Comparison of ENCODE assay signal across 9 cellular contexts in the genomic region with DNA sequence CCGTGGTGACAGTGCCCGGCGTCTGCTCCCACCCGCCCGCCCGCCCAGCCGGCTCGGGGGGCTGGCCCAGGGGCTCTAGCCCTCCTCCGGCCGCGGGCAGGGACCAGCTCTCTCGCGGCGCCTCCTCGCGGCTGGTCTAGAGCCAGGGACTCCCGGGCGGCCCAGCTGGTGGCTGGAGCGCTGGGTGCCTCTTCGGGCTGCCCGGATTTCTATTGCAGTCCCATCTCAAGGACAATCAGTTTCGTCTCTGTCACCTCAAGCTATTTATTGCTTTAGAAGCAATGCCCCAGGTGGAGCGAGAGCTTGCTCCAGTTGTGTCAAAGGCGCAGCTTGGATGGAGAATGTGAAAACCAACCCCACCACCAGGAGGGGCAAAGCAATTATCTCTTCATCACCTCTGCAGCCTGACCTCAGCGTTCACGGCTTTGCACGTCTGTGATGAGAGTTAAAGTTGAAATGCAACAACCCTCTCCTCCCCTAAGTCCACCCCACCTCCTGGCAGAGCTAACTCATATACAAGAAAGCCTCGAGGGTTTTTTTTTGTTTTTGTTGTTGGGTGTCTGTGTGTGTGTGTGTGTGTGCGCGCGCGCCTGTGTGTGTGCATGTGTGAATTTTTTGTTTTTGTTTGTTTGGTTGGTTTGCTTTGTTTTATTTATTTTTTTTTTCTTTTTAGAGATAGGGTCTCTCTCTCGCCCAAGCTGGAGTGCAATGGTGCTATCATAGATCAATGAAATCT. TPM values are rescaled to one million over a fixed set of nuclear protein-coding genes. Genes with fewer than 3 reads are reported as not detected.
A peak's percentile ranks its signal among the peaks of the same experiment; 100 is the strongest.
DNase-seq lines count a peak whose midpoint lies in the region; ATAC-seq and TF ChIP-seq lines count a peak whose summit lies in the region.
"Had no signal": no experiment of that assay in that cellular context is flagged by ENCODE, and none has a peak within 500 bp of the region (broad histone marks: within the 10 kb centered on the region; RNA-seq: fewer than 3 reads in every experiment).

A gene (minus strand): TSS at position 24 of the 736 bp plus-strand sequence. CDS start 151 bp downstream, outside the sequence.

- H3K4me3 Mint-ChIP-seq in activated CD4-positive, alpha-beta T cell treated with anti-CD3 and anti-CD28 coated beads, Interleukin-2, amount 10 ng/mL, durations not matched to agents 7 days and 5 days: no peak within 1 kb of the TSS
- H3K4me3 Mint-ChIP-seq: T-helper 1 cell treated with Interleukin-12 subunit alpha and Interleukin-12 subunit beta and Interleukin-4 antibody, amounts not matched to agents 30 μg/mL and 1 μg/mL, for 36 hours had no signal

- CTCF ChIA-PET in activated CD4-positive, alpha-beta T cell treated with anti-CD3 and anti-CD28 coated beads, Interleukin-2, amount 10 ng/mL, durations not matched to agents 7 days and 5 days (lab: Charles Lee): no interaction called here

- peaks cover 46% of the 10 kb centered on the region for H3K27me3 Mint-ChIP-seq in activated CD4-positive, alpha-beta T cell treated with anti-CD3 and anti-CD28 coated beads, Interleukin-2, amount 10 ng/mL, durations not matched to agents 7 days and 5 days

- in situ Hi-C loops in astrocyte of the cerebellum (cut with HindIII; ENCODE audit: low sequenced_read_pairs): loop anchor here (25.0 kb wide), 2 partner anchors 108 to 283 kb away; no protein-coding TSS in a partner anchor

- no peak for TF ChIP-seq POLR2A in body of pancreas (IDR thresholded peaks at IDR 0.05)

- ATAC-seq in upper lobe of right lung: peak; percentile 68
- no peak for ATAC-seq in body of pancreas
- ATAC-seq in HG02798 (IDR thresholded peaks at IDR 0.05; ENCODE audit: poor library complexity, unreplicated experiment): no peak

- H3K4me1 ChIP-seq in upper lobe of right lung (no peaks in the 10 kb centered on the region), body of pancreas (no peaks in the 10 kb centered on the region)

- TF ChIP-seq CTCF in astrocyte of the cerebellum (IDR thresholded peaks at IDR 0.05; ENCODE audit: low read depth, low read length, missing control alignments) (peak; percentile 60), kidney epithelial cell (IDR thresholded peaks at IDR 0.05; ENCODE audit: insufficient read depth, low read length, poor library complexity, severe bottlenecking) (peak; percentile 12), upper lobe of right lung (IDR thresholded peaks at IDR 0.05) (peak; percentile 37), body of pancreas (IDR thresholded peaks at IDR 0.05) (no peak)

- H3K4me1 Mint-ChIP-seq in activated CD4-positive, alpha-beta T cell treated with anti-CD3 and anti-CD28 coated beads, Interleukin-2, amount 10 ng/mL, durations not matched to agents 7 days and 5 days: no peaks in the 10 kb centered on the region

- H3K9me3 Mint-ChIP-seq in activated CD4-positive, alpha-beta T cell treated with anti-CD3 and anti-CD28 coated beads, Interleukin-2, amount 10 ng/mL, durations not matched to agents 7 days and 5 days: no peaks in the 10 kb centered on the region
- H3K9me3 Mint-ChIP-seq: T-helper 1 cell treated with Interleukin-12 subunit alpha and Interleukin-12 subunit beta and Interleukin-4 antibody, amounts not matched to agents 30 μg/mL and 1 μg/mL, for 36 hours had no signal

- H3K9me3 ChIP-seq in upper lobe of right lung (no peaks in the 10 kb centered on the region), body of pancreas (no peaks in the 10 kb centered on the region)

- H3K27ac Mint-ChIP-seq in activated CD4-positive, alpha-beta T cell treated with anti-CD3 and anti-CD28 coated beads, Interleukin-2, amount 10 ng/mL, durations not matched to agents 7 days and 5 days: no peak within 1 kb of the TSS
- H3K27ac Mint-ChIP-seq: T-helper 1 cell treated with Interleukin-12 subunit alpha and Interleukin-12 subunit beta and Interleukin-4 antibody, amounts not matched to agents 30 μg/mL and 1 μg/mL, for 36 hours had no signal

- intact Hi-C loops in upper lobe of right lung (cut with DNase I): loop anchor here (5.0 to 10.0 kb wide), 2 partner anchors 135 to 288 kb away; no protein-coding TSS in a partner anchor
- intact Hi-C loops in body of pancreas (cut with DNase I): loop anchor here (10.0 kb wide), 1 partner anchor 285 kb away; no protein-coding TSS in a partner anchor

- peak within 1 kb of the TSS; percentile 71 for H3K27ac ChIP-seq in upper lobe of right lung
- no peak within 1 kb of the TSS for H3K27ac ChIP-seq in body of pancreas

- no peaks in the 10 kb centered on the region for H3K36me3 Mint-ChIP-seq in activated CD4-positive, alpha-beta T cell treated with anti-CD3 and anti-CD28 coated beads, Interleukin-2, amount 10 ng/mL, durations not matched to agents 7 days and 5 days (ENCODE audit: low read depth)

- DNase-seq in activated CD4-positive, alpha-beta T cell treated with anti-CD3 and anti-CD28 coated beads, Interleukin-2, amount 10 ng/mL, durations not matched to agents 7 days and 5 days: peak; percentile 7
- DNase-seq in activated CD4-positive, alpha-beta T cell treated with anti-CD3 and anti-CD28 coated beads for 4 hours: no peak
- DNase-seq in astrocyte of the cerebellum (ENCODE audit: low read depth): no peak
- DNase-seq in kidney epithelial cell (ENCODE audit: low read depth): no peak
- peak; percentile 64 for DNase-seq in upper lobe of right lung
- DNase-seq in inferior parietal cortex (ENCODE audit: extremely low spot score): no peak
- DNase-seq in body of pancreas: no peak

- POLR2A ChIA-PET in activated CD4-positive, alpha-beta T cell treated with anti-CD3 and anti-CD28 coated beads, Interleukin-2, amount 10 ng/mL, durations not matched to agents 7 days and 5 days (lab: Charles Lee): no interaction called here

- no peaks in the 10 kb centered on the region for H3K36me3 ChIP-seq in kidney epithelial cell (ENCODE audit: control insufficient read depth, insufficient read depth, low read length)
- H3K36me3 ChIP-seq in upper lobe of right lung: no peaks in the 10 kb centered on the region
- H3K36me3 ChIP-seq in body of pancreas (replicated peaks in 1 of 2; ENCODE audit: insufficient read depth in 1 of 2, low read depth in 2 of 2): no peaks in the 10 kb centered on the region

- WGBS in body of pancreas, 2 donors: 14 to 15% methylated on average over 30 to 31 of the region's 33 CpGs

- H3K4me3 ChIP-seq in astrocyte of the cerebellum (ENCODE audit: low read depth, low read length) (peak within 1 kb of the TSS; percentile 46), kidney epithelial cell (ENCODE audit: low read depth, low read length) (no peak within 1 kb of the TSS), upper lobe of right lung (peak within 1 kb of the TSS; percentile 46), body of pancreas (no peak within 1 kb of the TSS)

- H3K27me3 ChIP-seq in kidney epithelial cell (ENCODE audit: control insufficient read depth, insufficient read depth, low read length) (peaks cover 31% of the 10 kb centered on the region), upper lobe of right lung (peaks cover 32% of the 10 kb centered on the region), body of pancreas (no peaks in the 10 kb centered on the region)

RNA-seq across cellular contexts. Expression of the gene that starts here (rescaled TPM):
- not detected for total RNA-seq in activated CD4-positive, alpha-beta T cell treated with anti-CD3 and anti-CD28 coated beads, Interleukin-2, amount 10 ng/mL, durations not matched to agents 7 days and 5 days
- total RNA-seq in kidney epithelial cell (0.13 and 0.14 TPM in 2 replicates), upper lobe of right lung (33.9 TPM), body of pancreas (under 1 TPM; 0.66 to 0.78 TPM)

Comparison
In these comparisons a context has a peak if more than half of its experiments do, and no peak if none do; other contexts are left out.
1. RNA of the gene that starts here (total RNA-seq): 33.9 TPM in upper lobe of right lung (single experiment); 0.66 to 0.78 TPM in body of pancreas, 0.13 to 0.14 TPM in kidney epithelial cell and not detected in activated CD4-positive, alpha-beta T cell treated with anti-CD3 and anti-CD28 coated beads, Interleukin-2, amount 10 ng/mL, durations not matched to agents 7 days and 5 days; every median in the first group is over 10 times any median in the second.
2. Peak in DNase-seq in activated CD4-positive, alpha-beta T cell treated with anti-CD3 and anti-CD28 coated beads, Interleukin-2, amount 10 ng/mL, durations not matched to agents 7 days and 5 days; RNA of the gene not detected or under 1 TPM.
3. H3K4me3 ChIP-seq: peak in astrocyte of the cerebellum (single experiment) and upper lobe of right lung (single experiment); none in kidney epithelial cell (single experiment) and body of pancreas (0 of 2).
4. CTCF ChIP-seq: peak in astrocyte of the cerebellum (single experiment), kidney epithelial cell (single experiment) and upper lobe of right lung (single experiment); none in body of pancreas (0 of 7).